In the genomic region with DNA sequence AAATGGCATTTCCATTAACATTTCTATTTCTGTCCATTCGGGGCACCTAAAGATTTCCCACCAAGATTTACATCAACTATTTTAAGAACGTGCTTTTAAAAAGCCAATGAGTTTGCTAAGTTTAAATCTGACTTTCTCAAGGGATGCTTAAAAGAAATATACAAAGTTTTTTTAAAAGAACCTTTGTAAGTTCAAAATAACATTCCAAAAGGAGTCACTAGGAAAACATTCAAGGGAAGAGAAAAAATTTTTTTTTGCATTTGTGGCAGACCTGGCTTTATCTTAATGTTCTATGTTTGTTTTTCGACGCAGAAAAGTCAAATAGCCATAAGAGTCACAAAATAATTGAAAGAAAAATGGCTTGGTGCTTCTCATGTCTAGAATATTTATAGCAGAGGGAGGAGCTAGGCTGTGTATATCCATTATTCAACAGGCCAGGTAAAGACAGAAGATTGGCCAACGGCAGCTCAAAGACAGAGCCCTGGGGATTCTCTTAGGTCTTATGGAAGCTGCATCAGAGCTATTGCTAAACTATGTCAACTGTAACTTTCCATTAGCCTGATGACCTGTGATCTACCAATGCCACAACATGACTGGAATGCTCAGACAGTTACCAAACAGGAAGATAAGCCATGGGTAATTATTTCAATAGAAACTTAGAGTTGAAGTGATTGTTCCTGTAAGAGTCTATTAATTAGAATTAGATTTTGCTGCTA, we compare ENCODE assay signal across 18 cellular contexts. TPM values are rescaled to one million over a fixed set of nuclear protein-coding genes. Genes with fewer than 3 reads are reported as not detected.
DNase-seq lines count a peak whose midpoint lies in the region; ATAC-seq and TF ChIP-seq lines count a peak whose summit lies in the region.
"Had no signal": no experiment of that assay in that cellular context is flagged by ENCODE, and none has a peak within 500 bp of the region (broad histone marks: within the 10 kb centered on the region; RNA-seq: fewer than 3 reads in every experiment).

No MANE protein-coding gene starts in this region.

- H2AFZ ChIP-seq in SK-N-SH (ENCODE audit: low read depth) = 0 out of 2 replicates have a peak overlapping the region, but pooled peaks have one; percentile 56

- H3K4me3 ChIP-seq in SK-N-SH (ENCODE audit: low read depth in 2 of 2, low read length in 1 of 2) (no peak overlapping the region), cardiac fibroblast (replicated peaks in 1 of 2; ENCODE audit: low read depth in 2 of 2, low read length in 2 of 2) (no peak overlapping the region), thoracic aorta (peak overlapping the region; percentile 29)
- H3K4me3 ChIP-seq: SK-N-MC had no signal

- no peak for TF ChIP-seq POLR2A in GM18505 (IDR thresholded peaks at IDR 0.05; ENCODE audit: borderline replicate concordance, extremely low read depth, insufficient read depth, insufficient read length)

- H3K9ac ChIP-seq in SK-N-SH = no peak overlapping the region

- no peak for TF ChIP-seq EP300 in SK-N-SH (IDR thresholded peaks at IDR 0.05; ENCODE audit: borderline replicate concordance in 1 of 2, low read depth in 1 of 2, low read length in 1 of 2)

- WGBS in SK-N-SH (ENCODE audit: low lambda C conversion rate) = 2% methylated on average over 5 of the region's 5 CpGs

- POLR2A ChIA-PET in SK-N-SH (lab: Yijun Ruan, JAX) (no interaction called here), RWPE1 (lab: Yijun Ruan, JAX; ENCODE audit: low non-redundant PET) (no interaction called here)

- no peaks in the 10 kb centered on the region for H3K4me1 ChIP-seq in SK-N-SH (ENCODE audit: control insufficient read depth in 1 of 2, insufficient read depth in 2 of 2, low read depth in 1 of 2, low read length in 1 of 2)
- H3K4me1 ChIP-seq in thoracic aorta (ENCODE audit: control insufficient read depth in 1 of 2, low read depth in 2 of 2) = peaks cover 24 to 66% of the 10 kb centered on the region in 2 donors

- TF ChIP-seq RAD21 in SK-N-SH (IDR thresholded peaks at IDR 0.05; ENCODE audit: low read length) = no peak

- H3K79me2 ChIP-seq in SK-N-SH (ENCODE audit: insufficient read depth) = no peaks in the 10 kb centered on the region

- H3K27me3 ChIP-seq in SK-N-SH (ENCODE audit: insufficient read depth) (0 out of 2 replicates have a peak, but pooled peaks cover under 1% of the 10 kb centered on the region), thoracic aorta (replicated peaks; ENCODE audit: insufficient read depth) (no peaks in the 10 kb centered on the region)

- no peaks in the 10 kb centered on the region for H3K9me3 ChIP-seq in SK-N-SH
- H3K9me3 ChIP-seq in thoracic aorta = no peaks in the 10 kb centered on the region

- H3K36me3 ChIP-seq in SK-N-SH (replicated peaks in 1 of 2; ENCODE audit: control insufficient read depth in 1 of 2, insufficient read depth in 2 of 2, low read length in 1 of 2) = no peaks in the 10 kb centered on the region
- H3K36me3 ChIP-seq in thoracic aorta = no peaks in the 10 kb centered on the region

- CTCF ChIA-PET in SK-N-SH (lab: Yijun Ruan, JAX) = interaction anchor here (0.5 kb wide), 1 partner anchor 117 kb away, joined by 3 read pairs; no protein-coding TSS in a partner anchor
- CTCF ChIA-PET in RWPE1 (lab: Yijun Ruan, JAX) = no interaction called here

- peaks cover 11% of the 10 kb centered on the region for H3F3A ChIP-seq in SK-N-SH (replicated peaks; ENCODE audit: insufficient read depth)

- H3K27ac ChIP-seq in SK-N-SH (ENCODE audit: low read depth in 2 of 2, low read length in 1 of 2) (peak overlapping the region in 1 of 2 experiments; percentile 45; a peak in 2 of 4 replicates), thoracic aorta (peak overlapping the region; percentile 87 to 97), RWPE1 (no peak overlapping the region)
- H3K27ac ChIP-seq: 22Rv1, SK-N-MC had no signal

- ATAC-seq in SK-N-SH treated with all-trans-retinoic acid at 6 μM for 48 hours (no peak), thoracic aorta (ENCODE audit: insufficient number of reproducible peaks, low FRiP score, low read depth) (peak; percentile 8), GM18505 (IDR thresholded peaks at IDR 0.05; ENCODE audit: unreplicated experiment) (no peak)
- ATAC-seq: stimulated activated naive CD8-positive, alpha-beta T cell treated with anti-CD3 and anti-CD28 coated beads, Interleukin-15, Interleukin-2, amounts not matched to agents 100 U/mL and 50 U/mL, for 24 hours had no signal

- H3K4me2 ChIP-seq in SK-N-SH = peak overlapping the region; percentile 19; the same call in 1 of the 2 replicates

- DNase-seq in SK-N-SH = no peak
- DNase-seq in cardiac fibroblast (ENCODE audit: low read depth in 2 of 2) = peak; percentile 11 to 82
- DNase-seq in kidney glomerular epithelial cell (lab: John Stamatoyannopoulos, UW) = peak; percentile 42
- DNase-seq in thoracic aorta (ENCODE audit: low spot score) = no peak
- DNase-seq in SK-N-DZ (ENCODE audit: low spot score) = no peak
- no peak for DNase-seq in RWPE1 (ENCODE audit: low spot score)
- DNase-seq: activated gamma-delta T cell treated with Interleukin-2 at 50 U/mL for 16 hours; CD8-positive, alpha-beta memory T cell; naive B cell; NCI-H2171; NK-92 treated with Interleukin-12 subunit alpha and Interleukin-12 subunit beta, amount 100 ng/mL, for 24 hours; retina; stimulated activated naive CD8-positive, alpha-beta T cell treated with anti-CD3 and anti-CD28 coated beads, Interleukin-15, Interleukin-2, amounts not matched to agents 100 U/mL and 50 U/mL, for 24 hours had no signal

- H4K20me1 ChIP-seq in SK-N-SH (ENCODE audit: insufficient read depth) = no peaks in the 10 kb centered on the region

- no peaks in the 10 kb centered on the region for H3K9me2 ChIP-seq in SK-N-SH

- no peak for TF ChIP-seq CTCF in SK-N-SH (IDR thresholded peaks at IDR 0.05)
- TF ChIP-seq CTCF in cardiac fibroblast (IDR thresholded peaks at IDR 0.05; ENCODE audit: low read depth, low read length) = no peak
- no peak for TF ChIP-seq CTCF in thoracic aorta (IDR thresholded peaks at IDR 0.05)
- TF ChIP-seq CTCF in RWPE1 (conservative IDR thresholded peaks at IDR 0.05; ENCODE audit: low read depth) = no peak

TF ChIP-seq in SK-N-SH, 30 proteins besides CTCF, POLR2A, EP300 and RAD21 (continues in another document):
- TF ChIP-seq POLR2AphosphoS5 (IDR thresholded peaks at IDR 0.05; ENCODE audit: low read depth, low read length) (no peak), TEAD4 (IDR thresholded peaks at IDR 0.05; ENCODE audit: borderline replicate concordance, insufficient read depth) (no peak), ELF1 (IDR thresholded peaks at IDR 0.05) (no peak), SIN3A (IDR thresholded peaks at IDR 0.05; ENCODE audit: borderline replicate concordance, low read depth, low read length) (no peak), FOXM1 (IDR thresholded peaks at IDR 0.05; ENCODE audit: low read depth) (no peak), NRF1 (IDR thresholded peaks at IDR 0.05; ENCODE audit: low read depth, low read length) (no peak), SMC3 (IDR thresholded peaks at IDR 0.05; ENCODE audit: low read depth, low read length) (no peak)
- TF ChIP-seq, protein P1, sequence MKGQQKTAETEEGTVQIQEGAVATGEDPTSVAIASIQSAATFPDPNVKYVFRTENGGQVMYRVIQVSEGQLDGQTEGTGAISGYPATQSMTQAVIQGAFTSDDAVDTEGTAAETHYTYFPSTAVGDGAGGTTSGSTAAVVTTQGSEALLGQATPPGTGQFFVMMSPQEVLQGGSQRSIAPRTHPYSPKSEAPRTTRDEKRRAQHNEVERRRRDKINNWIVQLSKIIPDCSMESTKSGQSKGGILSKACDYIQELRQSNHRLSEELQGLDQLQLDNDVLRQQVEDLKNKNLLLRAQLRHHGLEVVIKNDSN (IDR thresholded peaks at IDR 0.05; ENCODE audit: borderline replicate concordance, low read depth) = no peak
- TF ChIP-seq, protein P2, sequence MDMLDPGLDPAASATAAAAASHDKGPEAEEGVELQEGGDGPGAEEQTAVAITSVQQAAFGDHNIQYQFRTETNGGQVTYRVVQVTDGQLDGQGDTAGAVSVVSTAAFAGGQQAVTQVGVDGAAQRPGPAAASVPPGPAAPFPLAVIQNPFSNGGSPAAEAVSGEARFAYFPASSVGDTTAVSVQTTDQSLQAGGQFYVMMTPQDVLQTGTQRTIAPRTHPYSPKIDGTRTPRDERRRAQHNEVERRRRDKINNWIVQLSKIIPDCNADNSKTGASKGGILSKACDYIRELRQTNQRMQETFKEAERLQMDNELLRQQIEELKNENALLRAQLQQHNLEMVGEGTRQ (IDR thresholded peaks at IDR 0.05; ENCODE audit: borderline replicate concordance, low read depth, low read length) = no peak

TF ChIP-seq in SK-N-SH treated with all-trans-retinoic acid at 6 μM for 48 hours, 23 proteins besides CTCF, POLR2A, EP300 and RAD21 (continues in another document):
- TF ChIP-seq, protein P3, sequence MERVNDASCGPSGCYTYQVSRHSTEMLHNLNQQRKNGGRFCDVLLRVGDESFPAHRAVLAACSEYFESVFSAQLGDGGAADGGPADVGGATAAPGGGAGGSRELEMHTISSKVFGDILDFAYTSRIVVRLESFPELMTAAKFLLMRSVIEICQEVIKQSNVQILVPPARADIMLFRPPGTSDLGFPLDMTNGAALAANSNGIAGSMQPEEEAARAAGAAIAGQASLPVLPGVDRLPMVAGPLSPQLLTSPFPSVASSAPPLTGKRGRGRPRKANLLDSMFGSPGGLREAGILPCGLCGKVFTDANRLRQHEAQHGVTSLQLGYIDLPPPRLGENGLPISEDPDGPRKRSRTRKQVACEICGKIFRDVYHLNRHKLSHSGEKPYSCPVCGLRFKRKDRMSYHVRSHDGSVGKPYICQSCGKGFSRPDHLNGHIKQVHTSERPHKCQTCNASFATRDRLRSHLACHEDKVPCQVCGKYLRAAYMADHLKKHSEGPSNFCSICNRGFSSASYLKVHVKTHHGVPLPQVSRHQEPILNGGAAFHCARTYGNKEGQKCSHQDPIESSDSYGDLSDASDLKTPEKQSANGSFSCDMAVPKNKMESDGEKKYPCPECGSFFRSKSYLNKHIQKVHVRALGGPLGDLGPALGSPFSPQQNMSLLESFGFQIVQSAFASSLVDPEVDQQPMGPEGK (CRISPR knock-in tag; IDR thresholded peaks at IDR 0.05; ENCODE audit: borderline replicate concordance) = no peak
- TF ChIP-seq SNAI2 (CRISPR knock-in tag; IDR thresholded peaks at IDR 0.05) (no peak), GLIS3 (CRISPR knock-in tag; IDR thresholded peaks at IDR 0.05) (no peak), ZFP3 (CRISPR knock-in tag; IDR thresholded peaks at IDR 0.05) (no peak), ZC3H10 (CRISPR knock-in tag; IDR thresholded peaks at IDR 0.05) (no peak), BACH2 (CRISPR knock-in tag; IDR thresholded peaks at IDR 0.05; ENCODE audit: borderline replicate concordance) (no peak), PPARA (CRISPR knock-in tag; IDR thresholded peaks at IDR 0.05; ENCODE audit: borderline replicate concordance) (no peak), ZFP30 (CRISPR knock-in tag; IDR thresholded peaks at IDR 0.05) (no peak), CSDC2 (CRISPR knock-in tag; IDR thresholded peaks at IDR 0.05) (no peak), TOX (CRISPR knock-in tag; IDR thresholded peaks at IDR 0.05; ENCODE audit: borderline replicate concordance) (no peak)

RNA-seq across cellular contexts. Expression of a gene that starts 37.8 kb away (rescaled TPM):
- polyA plus RNA-seq in SK-N-SH (2012; rRNA removed) = not detected in 2 replicates
- not detected in 2 replicates for polyA plus RNA-seq in SK-N-SH (2012; cell fraction: cytosol; rRNA removed)
- not detected in 2 replicates for polyA plus RNA-seq in SK-N-SH (2012; cell fraction: nucleus; rRNA removed)
- total RNA-seq in thoracic aorta = 100 to 1,000 TPM; 102 to 113 TPM
- not detected in 2 replicates for polyA plus RNA-seq in SK-N-DZ (2014; cell fraction: cytosol; rRNA removed)
- not detected in 2 replicates for polyA plus RNA-seq in SK-N-DZ (2014; cell fraction: nucleus; rRNA removed)
- total RNA-seq: activated CD8-positive, alpha-beta memory T cell treated with anti-CD3 and anti-CD28 coated beads for 36 hours; CD8-positive, alpha-beta memory T cell had no signal
- polyA plus RNA-seq: CD8-positive, alpha-beta memory T cell had no signal

Comparison
In these comparisons a context has a peak if more than half of its experiments do, and no peak if none do; other contexts are left out.
1. DNase-seq: peak in cardiac fibroblast (2 of 2) and kidney glomerular epithelial cell (single experiment); none in SK-N-SH (single experiment), thoracic aorta (single experiment), SK-N-DZ (single experiment) and RWPE1 (single experiment).